ENCODE assay signal across 7 cellular contexts in the genomic region with DNA sequence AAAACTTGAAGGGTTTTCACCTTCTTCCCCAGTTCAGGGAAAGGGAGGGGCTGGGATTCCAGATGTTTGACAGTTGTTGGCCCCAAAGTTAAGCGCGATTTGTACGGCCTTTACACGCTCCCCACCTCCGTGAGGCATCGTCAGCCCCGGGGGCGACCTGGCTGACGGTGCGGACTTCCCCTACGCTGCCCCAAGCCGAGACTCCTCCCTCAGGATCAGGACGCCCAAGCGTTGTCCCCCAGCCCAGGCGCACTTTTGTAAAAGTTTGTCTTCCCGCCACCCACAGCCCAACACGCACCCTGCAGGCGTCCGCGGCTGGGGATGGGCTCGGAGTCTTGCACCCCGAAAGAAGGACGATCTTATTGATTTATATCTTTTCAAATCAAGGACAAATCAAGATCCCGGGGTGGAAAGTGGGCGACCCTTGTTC. TPM values are rescaled to one million over a fixed set of nuclear protein-coding genes. Genes with fewer than 3 reads are reported as not detected.
A peak's percentile ranks its signal among the peaks of the same experiment; 100 is the strongest.
DNase-seq lines count a peak whose midpoint lies in the region; ATAC-seq, FAIRE-seq and TF ChIP-seq lines count a peak whose summit lies in the region.

No MANE protein-coding gene starts in this region.

- peaks cover 55% of the 10 kb centered on the region for H3K79me2 ChIP-seq in keratinocyte (ENCODE audit: control insufficient read depth, insufficient read depth, low read length)

- no peak overlapping the region for H2AFZ ChIP-seq in keratinocyte (ENCODE audit: control insufficient read depth, low read length)

- TF ChIP-seq CTCF in bronchial epithelial cell (IDR thresholded peaks at IDR 0.05; ENCODE audit: insufficient read depth, low read length, severe bottlenecking) (no peak), keratinocyte (optimal IDR thresholded peaks at IDR 0.05 in 1 of 3, IDR thresholded peaks at IDR 0.05 in 1 of 3, conservative IDR thresholded peaks at IDR 0.05 in 1 of 3; ENCODE audit: extremely low read depth in 1 of 3, insufficient read depth in 2 of 3, low read length in 3 of 3) (peak in 1 of 3 experiments; percentile 7)

- H3K4me2 ChIP-seq in keratinocyte (ENCODE audit: control insufficient read depth, extremely low read depth, insufficient read depth, low read depth, low read length): peak overlapping the region; percentile 93

- peaks cover 58% of the 10 kb centered on the region for H3K4me1 ChIP-seq in keratinocyte (ENCODE audit: control insufficient read depth, extremely low read depth, insufficient read depth, low read length)

- peak overlapping the region; percentile 97 for H3K27ac ChIP-seq in keratinocyte (ENCODE audit: control insufficient read depth, insufficient read depth, low read length)

- peak overlapping the region; percentile 55 for H3K4me3 ChIP-seq in bronchial epithelial cell (ENCODE audit: low read depth, low read length)
- peak overlapping the region; percentile 65 to 85 (median 85) for H3K4me3 ChIP-seq in keratinocyte (ENCODE audit: control insufficient read depth in 2 of 3, extremely low read depth in 1 of 3, insufficient read depth in 2 of 3, low read depth in 1 of 3, low read length in 3 of 3)

- ATAC-seq in GM19043 (IDR thresholded peaks at IDR 0.05; ENCODE audit: low read depth, unreplicated experiment) (peak; percentile 38), HG03066 (IDR thresholded peaks at IDR 0.05; ENCODE audit: low read depth, unreplicated experiment) (peak; percentile 50)

- H3K9ac ChIP-seq in keratinocyte (ENCODE audit: control insufficient read depth, extremely low read depth, insufficient read depth, low read length): peak overlapping the region; percentile 95

- no peaks in the 10 kb centered on the region for H3K9me3 ChIP-seq in keratinocyte (ENCODE audit: control insufficient read depth, low read depth, low read length)

- FAIRE-seq in bronchial epithelial cell (lab: Jason Lieb, UNC) (no peak), keratinocyte (lab: Jason Lieb, UNC) (peak; percentile 69)

- dilution Hi-C loops in keratinocyte (cut with MboI; ENCODE audit: extremely low pct_ligation_motif_present, low sequenced_read_pairs): loop anchor here (25.0 kb wide), 1 partner anchor 192 kb away; no protein-coding TSS in a partner anchor

- H3K36me3 ChIP-seq in bronchial epithelial cell (ENCODE audit: control insufficient read depth, insufficient read depth, low read length) (no peaks in the 10 kb centered on the region), keratinocyte (ENCODE audit: control insufficient read depth in 2 of 2, extremely low read depth in 1 of 2, insufficient read depth in 2 of 2, low read length in 2 of 2) (no peaks in the 10 kb centered on the region)

- no peaks in the 10 kb centered on the region for H3K27me3 ChIP-seq in bronchial epithelial cell (ENCODE audit: control insufficient read depth, insufficient read depth, low read length)
- no peaks in the 10 kb centered on the region for H3K27me3 ChIP-seq in keratinocyte (ENCODE audit: control insufficient read depth, extremely low read depth, insufficient read depth, low read length)

- peak; percentile 25 for DNase-seq in T-helper 9 cell
- peak; percentile 79 for DNase-seq in bronchial epithelial cell (ENCODE audit: low read depth)
- DNase-seq in keratinocyte (ENCODE audit: low read depth, low spot score): no peak
- peak in 2 of 3 donors; percentile 13 to 29 for DNase-seq in stimulated activated CD4-positive, alpha-beta T cell treated with anti-CD3 and anti-CD28 coated beads, Interleukin-12 subunit alpha, Interleukin-12 subunit beta, amount 100 ng/mL, for 48 hours (ENCODE audit: low read depth in 2 of 3, low spot score in 1 of 3)
- DNase-seq in cortex of kidney (lab: John Stamatoyannopoulos, UW): no peak

- no peaks in the 10 kb centered on the region for H3K9me1 ChIP-seq in keratinocyte (ENCODE audit: control insufficient read depth, extremely low read depth, insufficient read depth, low read length)

- H4K20me1 ChIP-seq in keratinocyte (ENCODE audit: control insufficient read depth, extremely low read depth, insufficient read depth, low read length): no peaks in the 10 kb centered on the region

RNA-seq across cellular contexts. Expression of a gene that starts 0.7 kb away (rescaled TPM):
- 0.38 and 1.1 TPM in 2 replicates for total RNA-seq in bronchial epithelial cell
- 32.6 to 40.8 TPM (median 35.3 TPM) in 3 replicates for polyA plus RNA-seq in keratinocyte
- polyA plus RNA-seq in keratinocyte (2011; ENCODE audit: low read depth): 2.1 TPM
- polyA plus RNA-seq in keratinocyte (2011; cell fraction: cytosol; rRNA removed): 30.8 and 45.8 TPM in 2 replicates
- 27.6 and 28.0 TPM in 2 replicates for polyA plus RNA-seq in keratinocyte (2011; cell fraction: nucleus; rRNA removed)
- polyA plus RNA-seq in keratinocyte (2012; ENCODE audit: low replicate concordance): 3.6 and 27.5 TPM in 2 replicates
- 36.3 to 54.1 TPM (median 51.3 TPM) in 3 replicates for polyA minus RNA-seq in keratinocyte
- polyA minus RNA-seq in keratinocyte (2011; cell fraction: cytosol; rRNA and poly(A)+ RNA removed): 40.1 TPM
- 25.1 and 43.9 TPM in 2 replicates for polyA minus RNA-seq in keratinocyte (2011; cell fraction: nucleus; rRNA and poly(A)+ RNA removed)

RNA-seq across cellular contexts. Expression of a gene that starts 4.8 kb away (rescaled TPM):
- not detected in 2 replicates for total RNA-seq in bronchial epithelial cell
- 20.6 to 32.7 TPM (median 29.2 TPM) in 3 replicates for polyA plus RNA-seq in keratinocyte
- polyA plus RNA-seq in keratinocyte (2011; ENCODE audit: low read depth): 26.2 TPM
- 27.6 and 38.7 TPM in 2 replicates for polyA plus RNA-seq in keratinocyte (2011; cell fraction: cytosol; rRNA removed)
- 19.8 and 29.8 TPM in 2 replicates for polyA plus RNA-seq in keratinocyte (2011; cell fraction: nucleus; rRNA removed)
- 6.6 and 40.7 TPM in 2 replicates for polyA plus RNA-seq in keratinocyte (2012; ENCODE audit: low replicate concordance)
- 1.7 to 6.6 TPM (median 2.7 TPM) in 3 replicates for polyA minus RNA-seq in keratinocyte
- polyA minus RNA-seq in keratinocyte (2011; cell fraction: cytosol; rRNA and poly(A)+ RNA removed): 5.9 TPM
- 6.1 and 10.2 TPM in 2 replicates for polyA minus RNA-seq in keratinocyte (2011; cell fraction: nucleus; rRNA and poly(A)+ RNA removed)

RNA-seq across cellular contexts. Expression of a gene that starts 44.4 kb away (rescaled TPM):
- 20.2 and 20.3 TPM in 2 replicates for total RNA-seq in bronchial epithelial cell
- 2.5 to 7.7 TPM (median 5.4 TPM) in 3 replicates for polyA plus RNA-seq in keratinocyte
- 5.6 TPM for polyA plus RNA-seq in keratinocyte (2011; ENCODE audit: low read depth)
- 1.8 and 4.3 TPM in 2 replicates for polyA plus RNA-seq in keratinocyte (2011; cell fraction: cytosol; rRNA removed)
- polyA plus RNA-seq in keratinocyte (2011; cell fraction: nucleus; rRNA removed): 6.8 and 8.2 TPM in 2 replicates
- polyA plus RNA-seq in keratinocyte (2012; ENCODE audit: low replicate concordance): 2.9 and 10.4 TPM in 2 replicates
- polyA minus RNA-seq in keratinocyte: 0.56 to 11.1 TPM (median 7.6 TPM) in 3 replicates
- polyA minus RNA-seq in keratinocyte (2011; cell fraction: cytosol; rRNA and poly(A)+ RNA removed): 0.96 TPM
- 5.5 and 10.9 TPM in 2 replicates for polyA minus RNA-seq in keratinocyte (2011; cell fraction: nucleus; rRNA and poly(A)+ RNA removed)

Comparison
In these comparisons a context has a peak if more than half of its experiments do, and no peak if none do; other contexts are left out.
1. DNase-seq: peak in T-helper 9 cell (single experiment), bronchial epithelial cell (single experiment) and stimulated activated CD4-positive, alpha-beta T cell treated with anti-CD3 and anti-CD28 coated beads, Interleukin-12 subunit alpha, Interleukin-12 subunit beta, amount 100 ng/mL, for 48 hours (2 of 3); none in keratinocyte (single experiment) and cortex of kidney (single experiment).